17 cellular contexts compared by ENCODE assay signal in the genomic region with DNA sequence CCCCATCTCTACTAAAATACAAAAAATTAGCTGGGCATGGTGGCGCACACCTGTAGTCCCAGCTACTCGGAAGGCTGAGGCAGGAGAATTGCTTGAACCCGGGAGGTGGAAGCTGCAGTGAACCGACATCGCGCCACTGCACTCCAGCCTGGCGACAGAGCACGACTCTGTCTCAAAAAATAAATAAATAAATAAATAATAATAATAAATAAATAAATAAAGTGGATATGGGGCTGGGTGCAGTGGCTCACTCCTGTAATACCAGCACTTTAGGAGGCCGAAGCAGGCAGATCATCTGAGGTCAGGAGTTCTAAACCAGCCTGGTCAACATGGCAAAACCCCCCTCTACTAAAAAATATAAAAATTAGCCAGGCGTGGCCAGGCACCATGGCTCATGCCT. TPM values are rescaled to one million over a fixed set of nuclear protein-coding genes. Genes with fewer than 3 reads are reported as not detected.
"Had no signal": no experiment of that assay in that cellular context is flagged by ENCODE, and none has a peak within 500 bp of the region (broad histone marks: within the 10 kb centered on the region; RNA-seq: fewer than 3 reads in every experiment).

No MANE protein-coding gene starts in this region.

RNA-seq across cellular contexts. Expression of gene TROAP, which starts 5.9 kb away (rescaled TPM):
- total RNA-seq: ascending aorta, body of pancreas, cardiac septum had no signal

RNA-seq across cellular contexts. Expression of gene C1QL4, which starts 19.9 kb away (rescaled TPM):
- total RNA-seq: activated naive CD4-positive, alpha-beta T cell treated with anti-CD3 and anti-CD28 coated beads for 36 hours; activated naive CD4-positive, alpha-beta T cell treated with anti-CD3 and anti-CD28 coated beads, Interleukin-2, amount 50 U/mL, for 72 hours; activated naive CD8-positive, alpha-beta T cell treated with anti-CD3 and anti-CD28 coated beads for 36 hours; activated naive CD8-positive, alpha-beta T cell treated with anti-CD3 and anti-CD28 coated beads, Interleukin-2, amount 10 ng/mL, durations not matched to agents 7 days and 5 days; activated T-cell treated with anti-CD3 and anti-CD28 coated beads, Interleukin-2, amount 50 U/mL, for 4 hours; activated T-helper 1 cell treated with anti-CD3 and anti-CD28 coated beads, Interleukin-12 subunit alpha, Interleukin-12 subunit beta, Interleukin-2, Interleukin-4 antibody, amounts not matched to agents 30 ng/mL and 10 ng/mL and 1 ng/mL, durations not matched to agents 14 hours and 24 hours and 36 hours; activated T-helper 17 cell treated with anti-CD3 and anti-CD28 coated beads, Interleukin-2, amount 50 U/mL, for 72 hours; activated T-helper 2 cell treated with anti-CD3 and anti-CD28 coated beads, Interferon-gamma antibody, Interleukin-2, Interleukin-4, amounts not matched to agents 10 μg/mL and 5 μg/mL and 100 μg/mL, durations not matched to agents 14 hours and 24 hours and 36 hours; aorta; ascending aorta; body of pancreas; bronchial epithelial cell; cardiac muscle cell; cardiac septum had no signal
- polyA plus RNA-seq: adipose tissue, adrenal gland, aorta, cardiac muscle cell had no signal

RNA-seq across cellular contexts. Expression of gene PRPH, which starts 22.2 kb away (rescaled TPM):
- total RNA-seq: activated naive CD4-positive, alpha-beta T cell treated with anti-CD3 and anti-CD28 coated beads for 36 hours; activated naive CD4-positive, alpha-beta T cell treated with anti-CD3 and anti-CD28 coated beads, Interleukin-2, amount 50 U/mL, for 72 hours; activated naive CD8-positive, alpha-beta T cell treated with anti-CD3 and anti-CD28 coated beads for 36 hours; activated T-cell treated with anti-CD3 and anti-CD28 coated beads, Interleukin-2, amount 50 U/mL, for 4 hours; activated T-helper 1 cell treated with anti-CD3 and anti-CD28 coated beads, Interleukin-12 subunit alpha, Interleukin-12 subunit beta, Interleukin-2, Interleukin-4 antibody, amounts not matched to agents 30 ng/mL and 10 ng/mL and 1 ng/mL, durations not matched to agents 14 hours and 24 hours and 36 hours; activated T-helper 2 cell treated with anti-CD3 and anti-CD28 coated beads, Interferon-gamma antibody, Interleukin-2, Interleukin-4, amounts not matched to agents 10 μg/mL and 5 μg/mL and 100 μg/mL, durations not matched to agents 14 hours and 24 hours and 36 hours; ascending aorta; astrocyte had no signal

RNA-seq across cellular contexts. Expression of gene DNAJC22, which starts 29.6 kb away (rescaled TPM):
- total RNA-seq: activated naive CD4-positive, alpha-beta T cell treated with anti-CD3 and anti-CD28 coated beads for 36 hours; activated naive CD8-positive, alpha-beta T cell treated with anti-CD3 and anti-CD28 coated beads for 36 hours; activated T-helper 17 cell treated with anti-CD3 and anti-CD28 coated beads, Interleukin-2, amount 50 U/mL, for 72 hours; ascending aorta had no signal
